27 cellular contexts compared by ENCODE assay signal in genomic region chr2:167939513-167940360, GRCh38.
"Had no signal": no experiment of that assay in that cellular context is flagged by ENCODE, and none has a peak within 500 bp of the region (broad histone marks: within the 10 kb centered on the region; RNA-seq: fewer than 3 reads in every experiment).

No MANE protein-coding gene starts in this region.

- H3K4me3 ChIP-seq: adrenal gland, ascending aorta, gastrocnemius medialis, left ventricle myocardium inferior, pancreas, psoas muscle, upper lobe of left lung had no signal

- H3K27me3 ChIP-seq: adrenal gland, ascending aorta, brain microvascular endothelial cell, gastrocnemius medialis, pancreas, upper lobe of left lung had no signal

- FAIRE-seq: colon, pancreas had no signal

- H3K36me3 ChIP-seq: adrenal gland, ascending aorta, brain microvascular endothelial cell, gastrocnemius medialis, left ventricle myocardium inferior, neutrophil, pancreas, upper lobe of left lung had no signal

- DNase-seq: activated B cell treated with CpG ODN at 0.5 μM for 24 hours; activated CD4-positive, alpha-beta T cell treated with anti-CD3 and anti-CD28 coated beads for 36 hours; activated CD4-positive, alpha-beta T cell treated with anti-CD3 and anti-CD28 coated beads, Interleukin-2, amount 50 U/mL, for 4 hours; activated CD8-positive, alpha-beta memory T cell treated with anti-CD3 and anti-CD28 coated beads for 24 hours; activated CD8-positive, alpha-beta memory T cell treated with anti-CD3 and anti-CD28 coated beads, Interleukin-2, amount 50 U/mL, for 4 hours; activated naive CD4-positive, alpha-beta T cell; activated T-cell treated with anti-CD3 and anti-CD28 coated beads, Interleukin-2, amount 50 U/mL, for 24 hours; adrenal gland; brain microvascular endothelial cell; central memory CD4-positive, alpha-beta T cell; effector memory CD4-positive, alpha-beta T cell; gastrocnemius medialis; hypothalamus; left ventricle myocardium inferior; mammary epithelial cell; pancreas; psoas muscle; right cardiac atrium; stimulated activated CD4-positive, alpha-beta T cell treated with anti-CD3 and anti-CD28 coated beads, Interleukin-12 subunit alpha, Interleukin-12 subunit beta, amount 100 ng/mL, for 4 hours; stimulated activated CD4-positive, alpha-beta T cell treated with anti-CD3 and anti-CD28 coated beads, Interleukin-4, amount 100 ng/mL, for 4 hours; stimulated activated naive CD8-positive, alpha-beta T cell treated with anti-CD3 and anti-CD28 coated beads, Interleukin-15, Interleukin-2, amounts not matched to agents 100 U/mL and 50 U/mL, for 24 hours; T1000; upper lobe of left lung had no signal

- H3K27ac ChIP-seq: adrenal gland, ascending aorta, brain microvascular endothelial cell, gastrocnemius medialis, left ventricle myocardium inferior, neutrophil, pancreas, psoas muscle, upper lobe of left lung had no signal

- H3K4me1 ChIP-seq: adrenal gland, ascending aorta, left ventricle myocardium inferior, pancreas, upper lobe of left lung had no signal

- ATAC-seq: activated CD4-positive, alpha-beta T cell treated with anti-CD3 and anti-CD28 coated beads for 36 hours; esophagus mucosa; gastrocnemius medialis; pancreas; psoas muscle; right cardiac atrium; stimulated activated naive CD8-positive, alpha-beta T cell treated with anti-CD3 and anti-CD28 coated beads, Interleukin-15, Interleukin-2, amounts not matched to agents 100 U/mL and 50 U/mL, for 24 hours had no signal

- H3K9me3 ChIP-seq: adrenal gland, ascending aorta, gastrocnemius medialis, left ventricle myocardium inferior, neutrophil, pancreas, psoas muscle, upper lobe of left lung had no signal
